Comparison of ENCODE assay signal across 10 cellular contexts in the genomic region with DNA sequence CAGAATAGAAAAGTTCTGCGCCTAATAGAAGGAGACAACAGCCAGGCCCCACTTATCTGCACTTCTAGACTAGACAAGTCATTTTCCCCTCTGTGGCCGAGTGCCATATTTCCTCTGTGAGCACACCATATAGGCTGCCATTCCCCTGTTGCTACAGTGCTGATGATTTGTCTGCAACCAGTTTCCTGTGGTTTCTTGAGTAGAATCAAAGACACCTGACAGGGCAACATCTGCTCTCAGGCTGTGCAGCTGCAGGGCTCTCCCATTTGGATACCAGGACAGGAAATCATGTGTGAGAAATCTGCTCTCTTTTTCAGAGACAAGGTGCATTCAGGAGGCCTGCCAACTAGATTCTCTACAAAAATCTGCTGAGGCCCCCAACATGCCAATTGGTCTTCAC.
"Had no signal": no experiment of that assay in that cellular context is flagged by ENCODE, and none has a peak within 500 bp of the region (broad histone marks: within the 10 kb centered on the region; RNA-seq: fewer than 3 reads in every experiment).

No MANE protein-coding gene starts in this region.

- H3K4me1 ChIP-seq: lower lobe of right lung had no signal

- H3K27me3 ChIP-seq: neural progenitor cell, ovary had no signal

- H3K27ac ChIP-seq: lower lobe of right lung, neural progenitor cell, ovary had no signal

- H3K4me3 ChIP-seq: lower lobe of right lung, neural progenitor cell, ovary had no signal

- H3K4me2 ChIP-seq: neural progenitor cell had no signal

- H2AFZ ChIP-seq: neural progenitor cell had no signal

- DNase-seq: activated CD4-positive, CD25-positive, alpha-beta regulatory T cell; activated effector memory CD4-positive, alpha-beta T cell treated with Interleukin-2 at 50 U/mL for 16 hours; activated T-cell treated with anti-CD3 and anti-CD28 coated beads, Interleukin-2, amount 50 U/mL, for 24 hours; amygdala; hippocampal formation; lower lobe of right lung; ovary; stimulated activated CD4-positive, alpha-beta T cell treated with anti-CD3 and anti-CD28 coated beads, Interleukin-2, amount 100 ng/mL, for 48 hours; stimulated activated naive CD4-positive, alpha-beta T cell treated with Interleukin-2 at 50 U/mL for 16 hours had no signal

- H3K9ac ChIP-seq: neural progenitor cell had no signal

- H3K36me3 ChIP-seq: lower lobe of right lung, neural progenitor cell, ovary had no signal

- ATAC-seq: lower lobe of right lung had no signal

- H3K9me3 ChIP-seq: lower lobe of right lung, ovary had no signal
